ENCODE assay signal across 1 cellular context in the genomic region with DNA sequence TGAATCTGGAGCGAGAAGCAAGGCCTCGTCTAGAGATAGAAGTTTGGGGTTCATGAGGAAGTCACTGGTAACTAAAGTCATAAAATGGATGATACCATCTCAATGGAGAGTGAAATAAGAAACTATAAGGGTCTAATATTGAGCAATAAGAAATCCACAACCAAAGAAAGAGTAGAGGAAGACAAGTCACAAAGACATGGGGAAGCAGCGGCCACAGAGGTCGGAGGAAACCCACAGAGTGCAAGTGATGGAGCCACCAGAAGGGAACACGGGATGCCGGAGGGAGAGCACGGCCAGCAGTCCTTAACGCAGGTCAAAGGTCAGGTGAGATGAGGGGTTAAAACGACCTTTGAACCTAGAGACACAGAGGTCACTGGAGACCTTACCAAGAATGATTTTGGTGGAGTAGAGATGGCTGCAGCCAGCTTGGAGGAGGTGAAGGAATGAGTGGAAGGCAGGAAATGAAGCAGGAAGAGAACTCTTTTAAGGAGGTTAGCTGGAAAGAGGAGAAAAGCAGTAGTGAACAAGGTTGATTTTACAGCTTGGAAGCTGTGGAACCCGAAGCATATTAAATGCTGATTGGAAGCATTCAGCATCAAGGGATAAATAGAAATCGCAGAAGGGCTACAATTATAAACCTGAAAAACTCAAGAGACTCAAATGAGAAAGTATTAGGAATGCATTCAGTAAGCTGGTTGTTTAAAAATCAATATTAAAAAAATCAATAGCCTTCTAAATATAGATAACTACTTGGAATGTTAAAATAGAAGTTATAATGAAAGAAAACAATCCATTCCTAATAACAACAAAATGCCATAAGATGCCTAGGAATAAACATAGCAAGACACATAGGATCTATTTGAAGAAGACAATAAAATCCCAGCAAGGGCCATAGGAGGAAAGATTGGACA.
TF ChIP-seq lines count a peak whose summit lies in the region.

No MANE protein-coding gene starts in this region.

TF ChIP-seq in SK-N-SH treated with all-trans-retinoic acid at 6 μM for 48 hours, 23 proteins besides CTCF, POLR2A, EP300 and RAD21 (continued from another document):
- TF ChIP-seq, protein P1, sequence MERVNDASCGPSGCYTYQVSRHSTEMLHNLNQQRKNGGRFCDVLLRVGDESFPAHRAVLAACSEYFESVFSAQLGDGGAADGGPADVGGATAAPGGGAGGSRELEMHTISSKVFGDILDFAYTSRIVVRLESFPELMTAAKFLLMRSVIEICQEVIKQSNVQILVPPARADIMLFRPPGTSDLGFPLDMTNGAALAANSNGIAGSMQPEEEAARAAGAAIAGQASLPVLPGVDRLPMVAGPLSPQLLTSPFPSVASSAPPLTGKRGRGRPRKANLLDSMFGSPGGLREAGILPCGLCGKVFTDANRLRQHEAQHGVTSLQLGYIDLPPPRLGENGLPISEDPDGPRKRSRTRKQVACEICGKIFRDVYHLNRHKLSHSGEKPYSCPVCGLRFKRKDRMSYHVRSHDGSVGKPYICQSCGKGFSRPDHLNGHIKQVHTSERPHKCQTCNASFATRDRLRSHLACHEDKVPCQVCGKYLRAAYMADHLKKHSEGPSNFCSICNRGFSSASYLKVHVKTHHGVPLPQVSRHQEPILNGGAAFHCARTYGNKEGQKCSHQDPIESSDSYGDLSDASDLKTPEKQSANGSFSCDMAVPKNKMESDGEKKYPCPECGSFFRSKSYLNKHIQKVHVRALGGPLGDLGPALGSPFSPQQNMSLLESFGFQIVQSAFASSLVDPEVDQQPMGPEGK (CRISPR knock-in tag; IDR thresholded peaks at IDR 0.05; ENCODE audit: borderline replicate concordance), result no peak
- no peak for TF ChIP-seq CSDC2 (CRISPR knock-in tag; IDR thresholded peaks at IDR 0.05)
- no peak for TF ChIP-seq ZNF8 (CRISPR knock-in tag; IDR thresholded peaks at IDR 0.05)
- TF ChIP-seq ARNTL (CRISPR knock-in tag; IDR thresholded peaks at IDR 0.05; ENCODE audit: borderline replicate concordance, low read depth), result no peak
- TF ChIP-seq, protein P2, sequence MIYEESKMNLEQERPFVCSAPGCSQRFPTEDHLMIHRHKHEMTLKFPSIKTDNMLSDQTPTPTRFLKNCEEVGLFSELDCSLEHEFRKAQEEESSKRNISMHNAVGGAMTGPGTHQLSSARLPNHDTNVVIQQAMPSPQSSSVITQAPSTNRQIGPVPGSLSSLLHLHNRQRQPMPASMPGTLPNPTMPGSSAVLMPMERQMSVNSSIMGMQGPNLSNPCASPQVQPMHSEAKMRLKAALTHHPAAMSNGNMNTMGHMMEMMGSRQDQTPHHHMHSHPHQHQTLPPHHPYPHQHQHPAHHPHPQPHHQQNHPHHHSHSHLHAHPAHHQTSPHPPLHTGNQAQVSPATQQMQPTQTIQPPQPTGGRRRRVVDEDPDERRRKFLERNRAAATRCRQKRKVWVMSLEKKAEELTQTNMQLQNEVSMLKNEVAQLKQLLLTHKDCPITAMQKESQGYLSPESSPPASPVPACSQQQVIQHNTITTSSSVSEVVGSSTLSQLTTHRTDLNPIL (CRISPR knock-in tag; IDR thresholded peaks at IDR 0.05; ENCODE audit: low read depth), result no peak
- no peak for TF ChIP-seq RARB (CRISPR knock-in tag; IDR thresholded peaks at IDR 0.05)
- no peak for TF ChIP-seq ISL1 (CRISPR knock-in tag; IDR thresholded peaks at IDR 0.05)
- TF ChIP-seq ZNF565 (CRISPR knock-in tag; conservative IDR thresholded peaks at IDR 0.05; ENCODE audit: low read depth), result no peak
- no peak for TF ChIP-seq SNAI2 (CRISPR knock-in tag; IDR thresholded peaks at IDR 0.05)
